In the genomic region with DNA sequence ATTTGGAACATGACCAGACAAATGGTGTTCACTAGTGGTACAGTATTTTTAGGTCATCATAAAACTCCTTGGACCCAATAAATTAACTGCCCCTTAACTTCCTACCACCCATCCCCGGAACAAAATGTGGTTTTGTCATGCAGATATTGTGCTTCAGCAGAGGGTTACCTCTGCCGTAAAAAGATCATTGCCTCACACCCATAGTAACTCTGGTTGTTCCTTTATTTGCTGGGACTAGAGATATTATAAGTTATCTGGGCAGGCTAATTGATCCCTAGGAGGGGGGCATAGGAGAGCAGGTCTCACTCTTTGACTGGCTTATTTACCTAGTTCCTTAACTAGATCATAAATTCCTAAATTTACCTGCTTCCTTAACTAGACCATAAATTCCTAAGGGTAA, we compare ENCODE assay signal across 8 cellular contexts.
"Had no signal": no experiment of that assay in that cellular context is flagged by ENCODE, and none has a peak within 500 bp of the region (broad histone marks: within the 10 kb centered on the region; RNA-seq: fewer than 3 reads in every experiment).

No MANE protein-coding gene starts in this region.

- H3K4me2 ChIP-seq: KMS-11 had no signal

- H3K27ac ChIP-seq: HL-60, KMS-11 had no signal

- DNase-seq: GOT3, H7, HFFc6, KBM-7 had no signal

- ATAC-seq: HCT116 had no signal

- H3K9me3 ChIP-seq: HAP-1 had no signal

- H3K4me1 ChIP-seq: HAP-1 had no signal

- H3K9ac ChIP-seq: KMS-11 had no signal

- H3K36me3 ChIP-seq: HAP-1 had no signal

- H3K4me3 ChIP-seq: HAP-1 had no signal
